ENCODE assay signal across 11 cellular contexts in the genomic region with DNA sequence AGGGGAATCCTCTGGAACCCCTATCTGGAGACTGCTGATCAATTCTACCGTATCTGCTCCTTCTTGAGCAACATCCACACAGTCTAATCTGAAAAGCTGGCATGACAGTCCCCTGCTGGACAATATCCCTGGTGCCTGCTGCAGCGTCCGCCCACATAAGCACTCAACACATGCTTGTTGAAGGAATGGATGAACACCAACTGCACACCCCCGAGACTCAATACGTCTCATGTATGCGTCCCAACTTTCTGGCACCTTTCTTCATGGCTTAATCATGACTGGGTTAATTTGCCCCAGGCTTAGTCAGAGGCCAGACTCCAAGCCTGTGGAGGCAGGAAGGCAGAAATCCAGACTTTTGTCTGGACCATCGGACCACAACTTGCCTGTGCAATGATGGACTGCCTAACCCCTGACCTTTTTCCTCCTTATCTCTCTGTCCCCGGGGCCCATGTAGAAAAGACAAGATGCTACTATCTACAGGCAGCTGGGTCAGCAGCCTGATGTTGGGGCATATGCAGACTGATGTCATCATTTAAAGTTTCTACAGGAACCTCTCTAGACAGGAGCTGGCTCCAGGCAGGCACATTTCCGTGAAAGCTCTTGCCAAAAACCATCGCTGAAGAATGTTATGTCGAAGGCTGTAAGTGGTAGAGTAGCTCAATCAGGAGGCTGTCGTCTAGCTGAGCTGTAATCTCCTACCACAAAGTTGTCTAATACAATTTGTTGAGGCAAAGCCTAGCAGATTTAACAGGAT.
A peak's percentile ranks its signal among the peaks of the same experiment; 100 is the strongest.
DNase-seq lines count a peak whose midpoint lies in the region; ATAC-seq and TF ChIP-seq lines count a peak whose summit lies in the region.
"Had no signal": no experiment of that assay in that cellular context is flagged by ENCODE, and none has a peak within 500 bp of the region (broad histone marks: within the 10 kb centered on the region; RNA-seq: fewer than 3 reads in every experiment).

No MANE protein-coding gene starts in this region.

- no peaks in the 10 kb centered on the region for H3F3A ChIP-seq in neural progenitor cell (ENCODE audit: low read depth)

- H3K27ac ChIP-seq in Panc1 (ENCODE audit: low read length) (peak overlapping the region; percentile 59; the same call in 1 of the 2 replicates), neural progenitor cell (no peak overlapping the region), substantia nigra (ENCODE audit: low read depth, low read length, poor library complexity, severe bottlenecking) (no peak overlapping the region)

- no peaks in the 10 kb centered on the region for H3K36me3 Mint-ChIP-seq in neural progenitor cell
- H3K36me3 Mint-ChIP-seq in activated T-helper 1 cell treated with anti-CD3 and anti-CD28 coated beads, Interleukin-12 subunit alpha, Interleukin-12 subunit beta, Interleukin-2, Interleukin-4 antibody, amounts not matched to agents 30 ng/mL and 10 ng/mL and 1 ng/mL, durations not matched to agents 14 hours and 24 hours and 36 hours (ENCODE audit: low read depth), result no peaks in the 10 kb centered on the region

- POLR2A ChIA-PET in Panc1 (lab: Charles Lee), result interaction anchor here (0.5 kb wide), 1 partner anchor 118 kb away, joined by 3 read pairs; no protein-coding TSS in a partner anchor

- ATAC-seq in Panc1, result peak; percentile 77
- peak; percentile 36 for ATAC-seq in esophagus mucosa

- H3K9me3 Mint-ChIP-seq in neural progenitor cell, result no peaks in the 10 kb centered on the region
- H3K9me3 Mint-ChIP-seq in activated T-helper 1 cell treated with anti-CD3 and anti-CD28 coated beads, Interleukin-12 subunit alpha, Interleukin-12 subunit beta, Interleukin-2, Interleukin-4 antibody, amounts not matched to agents 30 ng/mL and 10 ng/mL and 1 ng/mL, durations not matched to agents 14 hours and 24 hours and 36 hours, result no peaks in the 10 kb centered on the region

- no peak overlapping the region for H3K27ac Mint-ChIP-seq in neural progenitor cell
- no peak overlapping the region for H3K27ac Mint-ChIP-seq in activated T-helper 1 cell treated with anti-CD3 and anti-CD28 coated beads, Interleukin-12 subunit alpha, Interleukin-12 subunit beta, Interleukin-2, Interleukin-4 antibody, amounts not matched to agents 30 ng/mL and 10 ng/mL and 1 ng/mL, durations not matched to agents 14 hours and 24 hours and 36 hours

- CTCF ChIA-PET in Panc1 (lab: Charles Lee), result interaction anchor here (0.9 kb wide), 1 partner anchor 12 kb away, joined by 3 read pairs; no protein-coding TSS in a partner anchor

- H3K27me3 Mint-ChIP-seq in neural progenitor cell (ENCODE audit: insufficient read depth, low read depth), result no peaks in the 10 kb centered on the region
- H3K27me3 Mint-ChIP-seq in activated T-helper 1 cell treated with anti-CD3 and anti-CD28 coated beads, Interleukin-12 subunit alpha, Interleukin-12 subunit beta, Interleukin-2, Interleukin-4 antibody, amounts not matched to agents 30 ng/mL and 10 ng/mL and 1 ng/mL, durations not matched to agents 14 hours and 24 hours and 36 hours (ENCODE audit: insufficient read depth), result peaks cover 18% of the 10 kb centered on the region

- no peaks in the 10 kb centered on the region for H4K20me1 ChIP-seq in neural progenitor cell (ENCODE audit: low read depth)

- BruUV-seq in Panc1 (replicated peaks; lab: Mats Ljungman, UMichigan), result no TSS peak

- H3K9me3 ChIP-seq in Panc1 (ENCODE audit: control insufficient read depth, insufficient read depth, low read depth, low read length), result no peaks in the 10 kb centered on the region
- H3K9me3 ChIP-seq in neural progenitor cell (ENCODE audit: low read depth), result no peaks in the 10 kb centered on the region
- H3K9me3 ChIP-seq: HAP-1 had no signal

- DNase-seq in Daoy (ENCODE audit: low read depth), result peak; percentile 96
- DNase-seq in Panc1 (ENCODE audit: low read depth, low spot score), result no peak
- no peak for DNase-seq in neural progenitor cell (ENCODE audit: low spot score)
- no peak for DNase-seq in substantia nigra (lab: John Stamatoyannopoulos, UW)
- DNase-seq in stimulated activated naive CD4-positive, alpha-beta T cell treated with Interleukin-2 at 50 U/mL for 16 hours (lab: John Stamatoyannopoulos, UW), result no peak
- no peak for DNase-seq in activated T-helper 1 cell treated with anti-CD3 and anti-CD28 coated beads, Interleukin-12 subunit alpha, Interleukin-12 subunit beta, Interleukin-2, Interleukin-4 antibody, amounts not matched to agents 30 ng/mL and 10 ng/mL and 1 ng/mL, durations not matched to agents 14 hours and 24 hours and 36 hours (ENCODE audit: low spot score)
- no peak for DNase-seq in activated CD4-positive, alpha-beta T cell treated with anti-CD3 and anti-CD28 coated beads, Interleukin-2, amount 50 U/mL, for 1 hour
- DNase-seq: activated CD4-positive, alpha-beta T cell treated with anti-CD3 and anti-CD28 coated beads for 48 hours; NCI-H1417 had no signal

- H3K9ac ChIP-seq in neural progenitor cell, result no peak overlapping the region

- H3K79me2 ChIP-seq in neural progenitor cell (ENCODE audit: low read depth), result no peaks in the 10 kb centered on the region

- no peak overlapping the region for H3K4me3 Mint-ChIP-seq in neural progenitor cell
- no peak overlapping the region for H3K4me3 Mint-ChIP-seq in activated T-helper 1 cell treated with anti-CD3 and anti-CD28 coated beads, Interleukin-12 subunit alpha, Interleukin-12 subunit beta, Interleukin-2, Interleukin-4 antibody, amounts not matched to agents 30 ng/mL and 10 ng/mL and 1 ng/mL, durations not matched to agents 14 hours and 24 hours and 36 hours

- no peak overlapping the region for H2AFZ ChIP-seq in neural progenitor cell (replicated peaks)

- TF ChIP-seq CTCF in Panc1 (IDR thresholded peaks at IDR 0.05), result peak; percentile 46
- peak; percentile 8 for TF ChIP-seq CTCF in neural progenitor cell (IDR thresholded peaks at IDR 0.05)

- H3K27me3 ChIP-seq in Panc1 (ENCODE audit: control insufficient read depth, insufficient read depth, low read length), result no peaks in the 10 kb centered on the region
- H3K27me3 ChIP-seq in neural progenitor cell, result no peaks in the 10 kb centered on the region

- H3K4me2 ChIP-seq in neural progenitor cell, result no peak overlapping the region

- peaks cover 14% of the 10 kb centered on the region for H3K4me1 Mint-ChIP-seq in neural progenitor cell
- H3K4me1 Mint-ChIP-seq in activated T-helper 1 cell treated with anti-CD3 and anti-CD28 coated beads, Interleukin-12 subunit alpha, Interleukin-12 subunit beta, Interleukin-2, Interleukin-4 antibody, amounts not matched to agents 30 ng/mL and 10 ng/mL and 1 ng/mL, durations not matched to agents 14 hours and 24 hours and 36 hours (ENCODE audit: low read depth), result no peaks in the 10 kb centered on the region

- in situ Hi-C loops in Panc1 (cut with HindIII; ENCODE audit: low pct_unique_long_range_greater_than_20kb, low sequenced_read_pairs), result no loop called here

- H3K4me3 ChIP-seq in Panc1 (ENCODE audit: low read depth in 2 of 2, low read length in 2 of 2) (no peak overlapping the region), neural progenitor cell (no peak overlapping the region)
- H3K4me3 ChIP-seq: HAP-1 had no signal

- H3K4me1 ChIP-seq in Panc1 (ENCODE audit: control insufficient read depth, insufficient read depth, low read length) (peaks cover 11% of the 10 kb centered on the region), neural progenitor cell (no peaks in the 10 kb centered on the region)

- no peaks in the 10 kb centered on the region for H3K36me3 ChIP-seq in Panc1 (ENCODE audit: control insufficient read depth, insufficient read depth, low read length)
- no peaks in the 10 kb centered on the region for H3K36me3 ChIP-seq in neural progenitor cell
- H3K36me3 ChIP-seq: HAP-1 had no signal

- intact Hi-C loops in Panc1 (cut with micrococcal nuclease; ENCODE audit: unreplicated experiment), result no loop called here
- intact Hi-C loops in activated T-helper 1 cell treated with anti-CD3 and anti-CD28 coated beads, Interleukin-12 subunit alpha, Interleukin-12 subunit beta, Interleukin-2, Interleukin-4 antibody, amounts not matched to agents 30 ng/mL and 10 ng/mL and 1 ng/mL, durations not matched to agents 14 hours and 24 hours and 36 hours (cut with micrococcal nuclease), result no loop called here
